8 cellular contexts compared by ENCODE assay signal in the genomic region with DNA sequence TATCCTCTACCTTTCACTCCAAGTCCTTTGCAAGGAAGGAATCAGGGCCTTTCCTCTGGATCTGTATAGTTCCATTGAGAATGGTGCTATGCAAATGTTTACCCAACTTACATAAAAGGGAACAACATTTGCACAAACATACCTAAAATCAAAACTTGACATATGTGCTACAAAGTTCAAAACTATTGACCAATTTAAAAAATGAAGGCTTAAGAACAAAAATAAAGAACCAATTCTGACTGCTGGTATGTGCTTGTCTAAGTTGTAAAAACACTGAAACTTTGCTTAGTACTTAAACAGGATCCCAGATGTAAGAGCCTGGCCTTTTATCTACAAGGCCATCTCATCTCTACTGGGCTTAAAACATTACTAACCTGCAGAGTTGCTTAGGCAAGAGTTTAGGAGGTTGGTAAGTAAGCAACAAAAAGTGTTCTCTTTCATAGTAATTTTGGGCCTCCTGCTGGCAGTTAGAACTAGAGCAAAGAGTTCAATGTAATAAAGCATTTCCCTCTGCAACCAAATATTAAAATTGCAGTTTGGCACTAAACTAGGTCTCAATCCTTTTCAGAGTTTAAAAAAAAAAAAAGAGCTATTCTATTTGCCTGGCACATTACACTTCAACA. TPM values are rescaled to one million over a fixed set of nuclear protein-coding genes. Genes with fewer than 3 reads are reported as not detected.
DNase-seq lines count a peak whose midpoint lies in the region; ATAC-seq and TF ChIP-seq lines count a peak whose summit lies in the region.

No MANE protein-coding gene starts in this region.

- peaks cover 8% of the 10 kb centered on the region for H3K36me3 Mint-ChIP-seq in activated T-cell treated with anti-CD3 and anti-CD28 coated beads, Interleukin-2, amount 50 U/mL, for 24 hours (ENCODE audit: low read depth)
- no peaks in the 10 kb centered on the region for H3K36me3 Mint-ChIP-seq in memory B cell

- H3K27ac Mint-ChIP-seq in activated T-cell treated with anti-CD3 and anti-CD28 coated beads, Interleukin-2, amount 50 U/mL, for 24 hours, result peak overlapping the region; percentile 89
- no peak overlapping the region for H3K27ac Mint-ChIP-seq in memory B cell

- no peaks in the 10 kb centered on the region for H3K36me3 ChIP-seq in ascending aorta

- no peaks in the 10 kb centered on the region for H3K9me3 Mint-ChIP-seq in activated T-cell treated with anti-CD3 and anti-CD28 coated beads, Interleukin-2, amount 50 U/mL, for 24 hours
- H3K9me3 Mint-ChIP-seq in memory B cell, result no peaks in the 10 kb centered on the region

- no peaks in the 10 kb centered on the region for H3K9me3 ChIP-seq in ascending aorta

- peak overlapping the region; percentile 85 for H3K4me3 Mint-ChIP-seq in activated T-cell treated with anti-CD3 and anti-CD28 coated beads, Interleukin-2, amount 50 U/mL, for 24 hours
- H3K4me3 Mint-ChIP-seq in memory B cell, result no peak overlapping the region

- no peak overlapping the region for H3K4me3 ChIP-seq in ascending aorta

- H3K4me1 Mint-ChIP-seq in activated T-cell treated with anti-CD3 and anti-CD28 coated beads, Interleukin-2, amount 50 U/mL, for 24 hours (ENCODE audit: low read depth), result peaks cover 29% of the 10 kb centered on the region
- H3K4me1 Mint-ChIP-seq in memory B cell, result peaks cover 4% of the 10 kb centered on the region

- peak overlapping the region; percentile 96 to 98 for H3K27ac ChIP-seq in ascending aorta

- no peaks in the 10 kb centered on the region for H3K27me3 ChIP-seq in ascending aorta

- ATAC-seq in memory B cell (ENCODE audit: low read depth) (peak; percentile 16), HG03025 (IDR thresholded peaks at IDR 0.05; ENCODE audit: low FRiP score, unreplicated experiment) (no peak), HG03457 (IDR thresholded peaks at IDR 0.05; ENCODE audit: unreplicated experiment) (no peak)

- H3K27me3 Mint-ChIP-seq in activated T-cell treated with anti-CD3 and anti-CD28 coated beads, Interleukin-2, amount 50 U/mL, for 24 hours, result no peaks in the 10 kb centered on the region
- no peaks in the 10 kb centered on the region for H3K27me3 Mint-ChIP-seq in memory B cell

- peaks cover 0 to 16% of the 10 kb centered on the region in 2 donors for H3K4me1 ChIP-seq in ascending aorta

- peak in 2 of 3 experiments; percentile 21 to 37 for TF ChIP-seq CTCF in ascending aorta (IDR thresholded peaks at IDR 0.05)

- intact Hi-C loops in ascending aorta (cut with DNase I), result loop anchor here (2.0 to 5.0 kb wide), 3 partner anchors 83 to 195 kb away; no protein-coding TSS in a partner anchor

- no peak for DNase-seq in activated T-cell treated with anti-CD3 and anti-CD28 coated beads, Interleukin-2, amount 50 U/mL, for 24 hours
- no peak for DNase-seq in activated T-cell treated with anti-CD3 and anti-CD28 coated beads for 4 hours
- DNase-seq in NCI-H1694 (lab: John Stamatoyannopoulos, UW), result peak; percentile 32
- DNase-seq in ascending aorta (ENCODE audit: low spot score in 2 of 2), result no peak
- DNase-seq in memory B cell (ENCODE audit: low spot score in 2 of 2), result no peak
- no peak for DNase-seq in NCI-H1092 treated with DMSO at 0.1 percent for 48 hours (lab: John Stamatoyannopoulos, UW)

RNA-seq across cellular contexts. Expression of gene SCMH1, which starts 2.0 kb away (rescaled TPM):
- total RNA-seq in ascending aorta, result 55.9 TPM
